23 cellular contexts compared by ENCODE assay signal in genomic region chr5:116289276-116289675, GRCh38.
DNase-seq lines count a peak whose midpoint lies in the region; ATAC-seq and TF ChIP-seq lines count a peak whose summit lies in the region.
"Had no signal": no experiment of that assay in that cellular context is flagged by ENCODE, and none has a peak within 500 bp of the region (broad histone marks: within the 10 kb centered on the region; RNA-seq: fewer than 3 reads in every experiment).

No MANE protein-coding gene starts in this region.

- H3K9me3 ChIP-seq in OCI-LY7 (ENCODE audit: low read length) (no peaks in the 10 kb centered on the region), right lobe of liver (no peaks in the 10 kb centered on the region)
- H3K9me3 ChIP-seq: testis had no signal

- H3K27ac ChIP-seq in OCI-LY7 (ENCODE audit: low read depth, low read length, poor library complexity, severe bottlenecking), result no peak overlapping the region
- no peak overlapping the region for H3K27ac ChIP-seq in right lobe of liver
- H3K27ac ChIP-seq: BLaER1 treated with 17β-estradiol and CSF1 and Interleukin-3, amounts not matched to agents 10 nM and 100 nM; Peyer's patch; SK-N-MC; testis had no signal

- no peak overlapping the region for H2AFZ ChIP-seq in OCI-LY7 (ENCODE audit: low read length)

- BruUV-seq in OCI-LY7 (replicated peaks; lab: Mats Ljungman, UMichigan), result no TSS peak

- CTCF ChIA-PET in OCI-LY7 (lab: Charles Lee; ENCODE audit: unreplicated experiment), result no interaction called here

- POLR2A ChIA-PET in OCI-LY7 (lab: Charles Lee), result no interaction called here

- no peaks in the 10 kb centered on the region for H3K27me3 ChIP-seq in H7 (ENCODE audit: control insufficient read depth, insufficient read depth, low read length)
- no peaks in the 10 kb centered on the region for H3K27me3 ChIP-seq in right lobe of liver
- H3K27me3 ChIP-seq: BLaER1 treated with 17β-estradiol and CSF1 and Interleukin-3, amounts not matched to agents 10 nM and 100 nM; Peyer's patch; testis had no signal

- intact Hi-C loops in OCI-LY7 (cut with micrococcal nuclease; ENCODE audit: unreplicated experiment), result no loop called here
- intact Hi-C loops in right lobe of liver (cut with DNase I), result no loop called here

- no peak for TF ChIP-seq POLR2A in right lobe of liver (IDR thresholded peaks at IDR 0.05)

- no peak overlapping the region for H3K4me2 ChIP-seq in OCI-LY7 (ENCODE audit: low read length)
- H3K4me2 ChIP-seq: BLaER1 treated with 17β-estradiol and CSF1 and Interleukin-3, amounts not matched to agents 10 nM and 100 nM had no signal

- H3K36me3 ChIP-seq in H7 (replicated peaks; ENCODE audit: control insufficient read depth, insufficient read depth, low read length), result no peaks in the 10 kb centered on the region
- H3K36me3 ChIP-seq in OCI-LY7 (ENCODE audit: insufficient read depth, low read length), result no peaks in the 10 kb centered on the region
- no peaks in the 10 kb centered on the region for H3K36me3 ChIP-seq in right lobe of liver
- H3K36me3 ChIP-seq: Peyer's patch had no signal

- 68% methylated on average over 3 of the region's 3 CpGs for WGBS in right lobe of liver (ENCODE audit: insufficient coverage, low coverage, low lambda C conversion rate, missing lambda C conversion rate)

- peak; percentile 58 to 78 (median 64) for ATAC-seq in right lobe of liver
- ATAC-seq in GM21619 (IDR thresholded peaks at IDR 0.05; ENCODE audit: unreplicated experiment), result no peak
- ATAC-seq: activated CD4-positive, alpha-beta T cell treated with anti-CD3 and anti-CD28 coated beads for 36 hours; effector memory CD8-positive, alpha-beta T cell had no signal

- DNase-seq in H7, result peak; percentile 18
- no peak for DNase-seq in OCI-LY7 (ENCODE audit: low spot score)
- no peak for DNase-seq in epithelial cell of proximal tubule (ENCODE audit: low read depth)
- DNase-seq in right lobe of liver, result no peak
- DNase-seq in anterior cingulate cortex (lab: John Stamatoyannopoulos, UW), result no peak
- DNase-seq in HUDEP-2 (lab: John Stamatoyannopoulos, UW; ENCODE audit: unreplicated experiment in 76 of 76), result no peak
- DNase-seq: activated CD4-positive, alpha-beta T cell treated with anti-CD3 and anti-CD28 coated beads for 36 hours; activated CD8-positive, alpha-beta memory T cell treated with anti-CD3 and anti-CD28 coated beads, Interleukin-2, amount 50 U/mL, for 4 hours; activated gamma-delta T cell; amniotic stem cell; cerebellar nuclear complex; effector memory CD8-positive, alpha-beta T cell; hippocampal formation; KG1; NCI-H1092; NCI-H2081 treated with DMSO at 0.1 percent for 48 hours; NCI-H524; Peyer's patch; T1000; testis had no signal

- no peaks in the 10 kb centered on the region for H3K79me2 ChIP-seq in OCI-LY7 (ENCODE audit: insufficient read depth, low read depth, low read length)

- H4K20me1 ChIP-seq in OCI-LY7 (ENCODE audit: insufficient read depth, low read length), result no peaks in the 10 kb centered on the region
- H4K20me1 ChIP-seq: BLaER1 treated with 17β-estradiol and CSF1 and Interleukin-3, amounts not matched to agents 10 nM and 100 nM had no signal

- TF ChIP-seq CTCF in OCI-LY7 (conservative IDR thresholded peaks at IDR 0.05; ENCODE audit: low read length), result 0 out of 2 replicates have a peak, but pooled peaks have one; percentile 19
- TF ChIP-seq CTCF in epithelial cell of proximal tubule (conservative IDR thresholded peaks at IDR 0.05; ENCODE audit: low read depth, low read length), result peak; percentile 46
- TF ChIP-seq CTCF in right lobe of liver (IDR thresholded peaks at IDR 0.05), result peak; percentile 23 to 44 (median 32)

- H3K9me2 ChIP-seq in OCI-LY7 (ENCODE audit: insufficient read depth, low read length), result no peaks in the 10 kb centered on the region

- H3K4me1 ChIP-seq in OCI-LY7 (ENCODE audit: insufficient read depth, low read length, poor library complexity, severe bottlenecking) (no peaks in the 10 kb centered on the region), right lobe of liver (no peaks in the 10 kb centered on the region)
- H3K4me1 ChIP-seq: BLaER1 treated with 17β-estradiol and CSF1 and Interleukin-3, amounts not matched to agents 10 nM and 100 nM; Peyer's patch; testis had no signal

- no peak overlapping the region for H3K4me3 ChIP-seq in H7 (ENCODE audit: insufficient read depth, low read depth, low read length)
- no peak overlapping the region for H3K4me3 ChIP-seq in OCI-LY7 (ENCODE audit: low read depth, low read length, poor library complexity, severe bottlenecking)
- no peak overlapping the region for H3K4me3 ChIP-seq in epithelial cell of proximal tubule (ENCODE audit: low read depth, low read length)
- H3K4me3 ChIP-seq in right lobe of liver, result no peak overlapping the region
- H3K4me3 ChIP-seq: BLaER1 treated with 17β-estradiol and CSF1 and Interleukin-3, amounts not matched to agents 10 nM and 100 nM; Peyer's patch; SK-N-MC; testis had no signal
